Comparison of ENCODE assay signal across 15 cellular contexts in the genomic region with DNA sequence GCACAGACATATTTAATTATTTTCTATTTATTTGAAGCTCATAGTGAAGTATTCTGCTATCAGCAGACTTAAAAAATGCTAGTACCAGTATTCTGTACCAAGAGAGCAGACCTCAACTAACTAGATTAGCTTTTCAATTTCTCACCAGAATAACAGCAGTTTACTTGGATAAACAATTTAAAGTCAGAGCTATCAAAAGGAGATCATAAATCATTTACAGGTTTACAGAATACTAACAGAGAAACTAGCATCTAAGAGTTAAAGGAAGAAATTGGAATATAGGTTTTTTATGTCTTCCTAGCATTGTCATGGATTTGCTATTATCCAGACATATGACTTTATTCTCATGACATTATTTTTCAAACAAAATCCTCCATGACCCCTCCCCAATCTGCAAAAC. TPM values are rescaled to one million over a fixed set of nuclear protein-coding genes. Genes with fewer than 3 reads are reported as not detected.
DNase-seq lines count a peak whose midpoint lies in the region; ATAC-seq and TF ChIP-seq lines count a peak whose summit lies in the region.
"Had no signal": no experiment of that assay in that cellular context is flagged by ENCODE, and none has a peak within 500 bp of the region (broad histone marks: within the 10 kb centered on the region; RNA-seq: fewer than 3 reads in every experiment).

No MANE protein-coding gene starts in this region.

- peak overlapping the region; percentile 91 for H3K4me3 Mint-ChIP-seq in activated naive CD4-positive, alpha-beta T cell treated with anti-CD3 and anti-CD28 coated beads, Interleukin-2, amount 50 U/mL, for 24 hours
- H3K4me3 Mint-ChIP-seq in activated T-helper 2 cell treated with anti-CD3 and anti-CD28 coated beads, Interferon-gamma antibody, Interleukin-2, Interleukin-4, amounts not matched to agents 10 μg/mL and 5 μg/mL and 100 μg/mL, durations not matched to agents 14 hours and 24 hours and 36 hours (ENCODE audit: low read depth), result no peak overlapping the region
- H3K4me3 Mint-ChIP-seq in naive thymus-derived CD4-positive, alpha-beta T cell, result peak overlapping the region in 8 of 10 donors; percentile 54 to 95 (median 88)

- no peak for TF ChIP-seq CTCF in tibial artery (IDR thresholded peaks at IDR 0.05)
- TF ChIP-seq CTCF in mammary epithelial cell (conservative IDR thresholded peaks at IDR 0.05 in 1 of 2, IDR thresholded peaks at IDR 0.05 in 1 of 2; ENCODE audit: extremely low read depth in 1 of 2, insufficient read depth in 1 of 2, low read depth in 1 of 2, low read length in 2 of 2), result no peak

- peaks cover 74% of the 10 kb centered on the region for H3K4me1 Mint-ChIP-seq in activated naive CD4-positive, alpha-beta T cell treated with anti-CD3 and anti-CD28 coated beads, Interleukin-2, amount 50 U/mL, for 24 hours
- H3K4me1 Mint-ChIP-seq in activated T-helper 2 cell treated with anti-CD3 and anti-CD28 coated beads, Interferon-gamma antibody, Interleukin-2, Interleukin-4, amounts not matched to agents 10 μg/mL and 5 μg/mL and 100 μg/mL, durations not matched to agents 14 hours and 24 hours and 36 hours (ENCODE audit: low read depth), result peaks cover 39% of the 10 kb centered on the region
- H3K4me1 Mint-ChIP-seq in naive thymus-derived CD4-positive, alpha-beta T cell, result peaks cover 44 to 84% (median 75%) of the 10 kb centered on the region in 7 donors

- H3K4me3 ChIP-seq in naive thymus-derived CD4-positive, alpha-beta T cell (ENCODE audit: low read length), result no peak overlapping the region
- H3K4me3 ChIP-seq in tibial artery (peak overlapping the region in 1 of 2 donors; percentile 80), mammary epithelial cell (replicated peaks in 1 of 3; ENCODE audit: insufficient read depth in 1 of 3, low read depth in 2 of 3, low read length in 3 of 3) (no peak overlapping the region)
- H3K4me3 ChIP-seq: colonic mucosa, hepatocyte, SJSA1 had no signal

- intact Hi-C loops in activated T-helper 2 cell treated with anti-CD3 and anti-CD28 coated beads, Interferon-gamma antibody, Interleukin-2, Interleukin-4, amounts not matched to agents 10 μg/mL and 5 μg/mL and 100 μg/mL, durations not matched to agents 14 hours and 24 hours and 36 hours (cut with micrococcal nuclease), result no loop called here
- intact Hi-C loops in naive thymus-derived CD4-positive, alpha-beta T cell (cut with micrococcal nuclease), result loop anchor here (5.0 to 10.0 kb wide), 3 partner anchors 47 to 480 kb away; a partner anchor contains a TSS
- intact Hi-C loops in tibial artery (cut with DNase I; ENCODE audit: low total_unique reads) (loop anchor here (10.0 kb wide), 1 partner anchor 60 kb away; no protein-coding TSS in a partner anchor), mammary epithelial cell (cut with micrococcal nuclease) (no loop called here)

- H3K27ac ChIP-seq in naive thymus-derived CD4-positive, alpha-beta T cell (ENCODE audit: low read depth, low read length), result peak overlapping the region; percentile 87
- peak overlapping the region; percentile 95 to 99 for H3K27ac ChIP-seq in tibial artery
- H3K27ac ChIP-seq in mammary epithelial cell (ENCODE audit: insufficient read depth, low read depth, low read length), result no peak overlapping the region
- H3K27ac ChIP-seq: colonic mucosa, hepatocyte, SJSA1 had no signal

- H3K79me2 ChIP-seq in mammary epithelial cell (ENCODE audit: insufficient read depth, low read length), result peaks cover 74% of the 10 kb centered on the region

- H3K27ac Mint-ChIP-seq in activated naive CD4-positive, alpha-beta T cell treated with anti-CD3 and anti-CD28 coated beads, Interleukin-2, amount 50 U/mL, for 24 hours, result peak overlapping the region; percentile 97
- H3K27ac Mint-ChIP-seq in activated T-helper 2 cell treated with anti-CD3 and anti-CD28 coated beads, Interferon-gamma antibody, Interleukin-2, Interleukin-4, amounts not matched to agents 10 μg/mL and 5 μg/mL and 100 μg/mL, durations not matched to agents 14 hours and 24 hours and 36 hours, result peak overlapping the region; percentile 20
- peak overlapping the region; percentile 94 to 100 (median 98) for H3K27ac Mint-ChIP-seq in naive thymus-derived CD4-positive, alpha-beta T cell

- CTCF ChIA-PET in naive thymus-derived CD4-positive, alpha-beta T cell (lab: Charles Lee), result interaction anchor here (0.7 to 1.1 kb wide), 2 partner anchors 10 to 104 kb away, joined by 3 to 4 read pairs; no protein-coding TSS in a partner anchor
- CTCF ChIA-PET in mammary epithelial cell (lab: Charles Lee; ENCODE audit: low non-redundant PET), result no interaction called here

- BruUV-seq in mammary epithelial cell (replicated peaks; lab: Mats Ljungman, UMichigan), result no TSS peak

- H3K27me3 ChIP-seq in naive thymus-derived CD4-positive, alpha-beta T cell (ENCODE audit: control insufficient read depth in 2 of 2, insufficient read depth in 2 of 2, low read length in 2 of 2), result no peaks in the 10 kb centered on the region
- H3K27me3 ChIP-seq in tibial artery (no peaks in the 10 kb centered on the region), mammary epithelial cell (ENCODE audit: insufficient read depth, low read length) (no peaks in the 10 kb centered on the region)
- H3K27me3 ChIP-seq: colonic mucosa, hepatocyte, SJSA1 had no signal

- no peaks in the 10 kb centered on the region for H4K20me1 ChIP-seq in mammary epithelial cell (ENCODE audit: insufficient read depth, low read length)

- no peaks in the 10 kb centered on the region for H3K9me3 Mint-ChIP-seq in activated naive CD4-positive, alpha-beta T cell treated with anti-CD3 and anti-CD28 coated beads, Interleukin-2, amount 50 U/mL, for 24 hours
- peaks cover 4% of the 10 kb centered on the region for H3K9me3 Mint-ChIP-seq in activated T-helper 2 cell treated with anti-CD3 and anti-CD28 coated beads, Interferon-gamma antibody, Interleukin-2, Interleukin-4, amounts not matched to agents 10 μg/mL and 5 μg/mL and 100 μg/mL, durations not matched to agents 14 hours and 24 hours and 36 hours
- peaks cover 0 to 12% (median 0%) of the 10 kb centered on the region in 11 donors for H3K9me3 Mint-ChIP-seq in naive thymus-derived CD4-positive, alpha-beta T cell

- DNase-seq in activated naive CD4-positive, alpha-beta T cell (lab: John Stamatoyannopoulos, UW), result no peak
- no peak for DNase-seq in activated T-helper 2 cell treated with anti-CD3 and anti-CD28 coated beads, Interferon-gamma antibody, Interleukin-2, Interleukin-4, amounts not matched to agents 10 μg/mL and 5 μg/mL and 100 μg/mL, durations not matched to agents 14 hours and 24 hours and 36 hours (ENCODE audit: low spot score)
- DNase-seq in naive thymus-derived CD4-positive, alpha-beta T cell, result no peak
- no peak for DNase-seq in tibial artery
- DNase-seq in NK-92 treated with Interleukin-12 subunit alpha and Interleukin-12 subunit beta, amount 100 ng/mL, for 24 hours (lab: John Stamatoyannopoulos, UW), result no peak
- no peak for DNase-seq in mammary epithelial cell
- DNase-seq: colonic mucosa; left colon; NCI-H1092 treated with DMSO at 0.1 percent for 48 hours; stimulated activated naive CD4-positive, alpha-beta T cell had no signal

- POLR2A ChIA-PET in naive thymus-derived CD4-positive, alpha-beta T cell (lab: Charles Lee), result interaction anchor here (1.0 kb wide), 1 partner anchor 29 kb away, joined by 4 read pairs; no protein-coding TSS in a partner anchor

- no peak for ATAC-seq in naive thymus-derived CD4-positive, alpha-beta T cell
- no peak for ATAC-seq in activated CD4-positive, CD25-positive, alpha-beta regulatory T cell treated with anti-CD3 and anti-CD28 coated beads, Interleukin-2, amount 50 U/mL, for 24 hours
- ATAC-seq: esophagus mucosa, left colon had no signal

- peaks cover 0 to 7% (median 0%) of the 10 kb centered on the region in 3 experiments for H3K36me3 ChIP-seq in naive thymus-derived CD4-positive, alpha-beta T cell (ENCODE audit: control insufficient read depth in 2 of 3, insufficient read depth in 3 of 3, low read length in 3 of 3)
- H3K36me3 ChIP-seq in tibial artery (peaks cover 0 to 5% (median 0%) of the 10 kb centered on the region in 3 donors), mammary epithelial cell (ENCODE audit: insufficient read depth, low read length) (no peaks in the 10 kb centered on the region)
- H3K36me3 ChIP-seq: colonic mucosa had no signal

- H3K9me3 ChIP-seq in naive thymus-derived CD4-positive, alpha-beta T cell (ENCODE audit: control insufficient read depth in 2 of 3, low read length in 3 of 3), result no peaks in the 10 kb centered on the region
- H3K9me3 ChIP-seq in tibial artery (no peaks in the 10 kb centered on the region), mammary epithelial cell (replicated peaks; ENCODE audit: insufficient read depth, low read length) (no peaks in the 10 kb centered on the region)
- H3K9me3 ChIP-seq: colonic mucosa, SJSA1 had no signal

- peaks cover 8% of the 10 kb centered on the region for H3K36me3 Mint-ChIP-seq in activated naive CD4-positive, alpha-beta T cell treated with anti-CD3 and anti-CD28 coated beads, Interleukin-2, amount 50 U/mL, for 24 hours
- peaks cover 30% of the 10 kb centered on the region for H3K36me3 Mint-ChIP-seq in activated T-helper 2 cell treated with anti-CD3 and anti-CD28 coated beads, Interferon-gamma antibody, Interleukin-2, Interleukin-4, amounts not matched to agents 10 μg/mL and 5 μg/mL and 100 μg/mL, durations not matched to agents 14 hours and 24 hours and 36 hours (ENCODE audit: low read depth)
- peaks cover 0 to 18% (median 14%) of the 10 kb centered on the region in 5 donors for H3K36me3 Mint-ChIP-seq in naive thymus-derived CD4-positive, alpha-beta T cell

- dilution Hi-C loops in mammary epithelial cell (cut with HindIII; ENCODE audit: low sequenced_read_pairs), result loop anchor here (5.0 kb wide), 2 partner anchors 37 to 53 kb away; no protein-coding TSS in a partner anchor

- no peak overlapping the region for H3K4me2 ChIP-seq in mammary epithelial cell (ENCODE audit: insufficient read depth, low read depth, low read length)

- no peak overlapping the region for H3K9ac ChIP-seq in mammary epithelial cell (ENCODE audit: insufficient read depth, low read length)

- H3K4me1 ChIP-seq in naive thymus-derived CD4-positive, alpha-beta T cell (ENCODE audit: control insufficient read depth in 2 of 2, insufficient read depth in 2 of 2, low read length in 2 of 2), result peaks cover 26 to 36% of the 10 kb centered on the region in 2 donors
- H3K4me1 ChIP-seq in tibial artery (peaks cover 0 to 74% (median 42%) of the 10 kb centered on the region in 4 donors), mammary epithelial cell (ENCODE audit: insufficient read depth, low read length) (peaks cover 12% of the 10 kb centered on the region)

- in situ Hi-C loops in mammary epithelial cell (cut with MboI; ENCODE audit: low sequenced_read_pairs in 2 of 2), result no loop called here

- no peak overlapping the region for H2AFZ ChIP-seq in mammary epithelial cell (ENCODE audit: low read depth, low read length)
- H2AFZ ChIP-seq: hepatocyte had no signal

- H3K27me3 Mint-ChIP-seq in activated naive CD4-positive, alpha-beta T cell treated with anti-CD3 and anti-CD28 coated beads, Interleukin-2, amount 50 U/mL, for 24 hours, result no peaks in the 10 kb centered on the region
- H3K27me3 Mint-ChIP-seq in activated T-helper 2 cell treated with anti-CD3 and anti-CD28 coated beads, Interferon-gamma antibody, Interleukin-2, Interleukin-4, amounts not matched to agents 10 μg/mL and 5 μg/mL and 100 μg/mL, durations not matched to agents 14 hours and 24 hours and 36 hours (ENCODE audit: low read depth), result no peaks in the 10 kb centered on the region
- peaks cover 0 to 7% (median 0%) of the 10 kb centered on the region in 5 donors for H3K27me3 Mint-ChIP-seq in naive thymus-derived CD4-positive, alpha-beta T cell

RNA-seq across cellular contexts. Expression of a gene that starts 3.4 kb away (rescaled TPM):
- 50.1 and 59.6 TPM in 2 replicates for total RNA-seq in activated T-helper 2 cell treated with anti-CD3 and anti-CD28 coated beads, Interferon-gamma antibody, Interleukin-2, Interleukin-4, amounts not matched to agents 10 μg/mL and 5 μg/mL and 100 μg/mL, durations not matched to agents 14 hours and 24 hours and 36 hours
- total RNA-seq in naive thymus-derived CD4-positive, alpha-beta T cell, result 10 to 100 TPM; 59.6 to 94.8 (median 80.9) TPM
- 100 to 1,000 TPM; 121 to 151 TPM for polyA plus RNA-seq in naive thymus-derived CD4-positive, alpha-beta T cell
- total RNA-seq in mammary epithelial cell, result 10 to 100 TPM; 36.0 to 49.8 TPM
- polyA plus RNA-seq in mammary epithelial cell, result 25.3 TPM
- polyA minus RNA-seq in mammary epithelial cell, result 42.4 TPM

RNA-seq across cellular contexts. Expression of a gene that starts 33.3 kb away (rescaled TPM):
- total RNA-seq in activated T-helper 2 cell treated with anti-CD3 and anti-CD28 coated beads, Interferon-gamma antibody, Interleukin-2, Interleukin-4, amounts not matched to agents 10 μg/mL and 5 μg/mL and 100 μg/mL, durations not matched to agents 14 hours and 24 hours and 36 hours, result 75.7 and 80.7 TPM in 2 replicates
- 10 to 100 TPM; 42.1 to 83.0 (median 49.0) TPM for total RNA-seq in naive thymus-derived CD4-positive, alpha-beta T cell
- polyA plus RNA-seq in naive thymus-derived CD4-positive, alpha-beta T cell, result 10 to 100 TPM; 23.4 to 28.5 TPM
- 10 to 100 TPM; 35.5 to 55.9 TPM for total RNA-seq in mammary epithelial cell
- polyA plus RNA-seq in mammary epithelial cell, result 59.2 TPM
- polyA minus RNA-seq in mammary epithelial cell, result 141 TPM

Comparison
In these comparisons a context has a peak if more than half of its experiments do, and no peak if none do; other contexts are left out.
1. H3K27ac Mint-ChIP-seq: peak in every context shown above with its lines; median percentile 98 in naive thymus-derived CD4-positive, alpha-beta T cell; 97 in activated naive CD4-positive, alpha-beta T cell treated with anti-CD3 and anti-CD28 coated beads, Interleukin-2, amount 50 U/mL, for 24 hours; 20 in activated T-helper 2 cell treated with anti-CD3 and anti-CD28 coated beads, Interferon-gamma antibody, Interleukin-2, Interleukin-4, amounts not matched to agents 10 μg/mL and 5 μg/mL and 100 μg/mL, durations not matched to agents 14 hours and 24 hours and 36 hours.
2. intact Hi-C loops: an anchor here in naive thymus-derived CD4-positive, alpha-beta T cell (5.0 to 10.0 kb wide) and tibial artery (10.0 kb wide); none called in activated T-helper 2 cell treated with anti-CD3 and anti-CD28 coated beads, Interferon-gamma antibody, Interleukin-2, Interleukin-4, amounts not matched to agents 10 μg/mL and 5 μg/mL and 100 μg/mL, durations not matched to agents 14 hours and 24 hours and 36 hours and mammary epithelial cell.